In genomic region chr12:91833780-91834359, GRCh38 we compare ENCODE assay signal across 26 cellular contexts.
DNase-seq lines count a peak whose midpoint lies in the region; ATAC-seq, FAIRE-seq and TF ChIP-seq lines count a peak whose summit lies in the region.
"Had no signal": no experiment of that assay in that cellular context is flagged by ENCODE, and none has a peak within 500 bp of the region (broad histone marks: within the 10 kb centered on the region; RNA-seq: fewer than 3 reads in every experiment).

No MANE protein-coding gene starts in this region.

- H3K9ac ChIP-seq in fibroblast of lung (ENCODE audit: insufficient read depth, low read length): no peak overlapping the region

- intact Hi-C loops in testis (cut with DNase I; ENCODE audit: low total_unique reads): no loop called here

- no peak overlapping the region for H3K4me3 ChIP-seq in fibroblast of lung (replicated peaks in 1 of 4; ENCODE audit: control extremely low read depth in 1 of 4, insufficient read depth in 1 of 4, low read depth in 3 of 4, low read length in 4 of 4)
- no peak overlapping the region for H3K4me3 ChIP-seq in testis
- H3K4me3 ChIP-seq: gastroesophageal sphincter, lung, spleen, thyroid gland had no signal

- no peaks in the 10 kb centered on the region for H3K4me1 ChIP-seq in fibroblast of lung (ENCODE audit: control insufficient read depth, extremely low read depth, insufficient read depth, low read length)
- H3K4me1 ChIP-seq in testis: no peaks in the 10 kb centered on the region
- H3K4me1 ChIP-seq: gastroesophageal sphincter, spleen, thyroid gland had no signal

- no peak for DNase-seq in GM19239 (ENCODE audit: insufficient read length, low spot score)
- DNase-seq in NOMO-1 (lab: John Stamatoyannopoulos, UW; ENCODE audit: unreplicated experiment in 2 of 2): peak; percentile 56 to 74
- DNase-seq in fibroblast of lung (ENCODE audit: low read depth in 2 of 2): peak in 1 of 2 donors; percentile 16
- DNase-seq in testis: peak; percentile 14
- no peak for DNase-seq in activated effector memory CD4-positive, alpha-beta T cell treated with Interleukin-2 at 50 U/mL for 16 hours
- DNase-seq in DMS79 (lab: John Stamatoyannopoulos, UW): no peak
- DNase-seq: activated CD8-positive, alpha-beta memory T cell treated with anti-CD3 and anti-CD28 coated beads, Interleukin-2, amount 50 U/mL, for 4 hours; effector memory CD4-positive, alpha-beta T cell; HCEC 1CT; KBM-7; kidney; NCI-H2029; NCI-H226; NCI-H82; retina; spleen; stimulated activated CD4-positive, alpha-beta T cell treated with anti-CD3 and anti-CD28 coated beads, Interleukin-4, amount 100 ng/mL, for 1 hour; stimulated activated naive CD4-positive, alpha-beta T cell; T-helper 17 cell; thyroid gland had no signal

- no peaks in the 10 kb centered on the region for H4K20me1 ChIP-seq in fibroblast of lung (ENCODE audit: control insufficient read depth, extremely low read depth, insufficient read depth, low read length)

- no peak for ATAC-seq in GM18873 (IDR thresholded peaks at IDR 0.05; ENCODE audit: low FRiP score, unreplicated experiment)
- ATAC-seq: activated T-helper 17 cell treated with anti-CD3 and anti-CD28 coated beads, Interleukin-2, amount 50 U/mL, for 72 hours; esophagus mucosa; gastroesophageal sphincter; T-helper 17 cell had no signal

- peak; percentile 42 for FAIRE-seq in GM19239 (lab: Jason Lieb, UNC)
- FAIRE-seq: kidney had no signal

- no peaks in the 10 kb centered on the region for H3K36me3 ChIP-seq in fibroblast of lung (ENCODE audit: control insufficient read depth, insufficient read depth, low read length)
- H3K36me3 ChIP-seq in testis (ENCODE audit: low read depth, missing control alignments): no peaks in the 10 kb centered on the region
- H3K36me3 ChIP-seq: gastroesophageal sphincter, spleen, thyroid gland had no signal

- H3K27ac ChIP-seq in fibroblast of lung (ENCODE audit: insufficient read depth, low read length) (no peak overlapping the region), testis (peak overlapping the region in 1 of 2 donors; percentile 21)
- H3K27ac ChIP-seq: spleen, thyroid gland, VCaP had no signal

- TF ChIP-seq POLR2A in testis (IDR thresholded peaks at IDR 0.05): no peak

- H3K27me3 ChIP-seq in fibroblast of lung (ENCODE audit: control insufficient read depth, insufficient read depth, low read length) (no peaks in the 10 kb centered on the region), testis (no peaks in the 10 kb centered on the region)
- H3K27me3 ChIP-seq: gastroesophageal sphincter, spleen, thyroid gland had no signal

- WGBS in testis, 2 donors: 55 to 73% methylated on average over 3 of the region's 3 CpGs

- H3K9me3 ChIP-seq in fibroblast of lung (ENCODE audit: control insufficient read depth, insufficient read depth, low read depth, low read length) (no peaks in the 10 kb centered on the region), testis (no peaks in the 10 kb centered on the region)
- H3K9me3 ChIP-seq: gastroesophageal sphincter, spleen, thyroid gland had no signal

- no peak overlapping the region for H3K4me2 ChIP-seq in fibroblast of lung (ENCODE audit: extremely low read depth, insufficient read depth, low read length)

- TF ChIP-seq CTCF in fibroblast of lung (conservative IDR thresholded peaks at IDR 0.05 in 1 of 2, IDR thresholded peaks at IDR 0.05 in 1 of 2; ENCODE audit: low read depth in 1 of 2, low read length in 2 of 2): no peak
- TF ChIP-seq CTCF in testis (IDR thresholded peaks at IDR 0.05): no peak

- peak overlapping the region; percentile 39 for H2AFZ ChIP-seq in fibroblast of lung (ENCODE audit: low read length)

- H3K79me2 ChIP-seq in fibroblast of lung (ENCODE audit: control insufficient read depth, insufficient read depth, low read length): no peaks in the 10 kb centered on the region

Comparison
In these comparisons a context has a peak if more than half of its experiments do, and no peak if none do; other contexts are left out.
1. DNase-seq: peak in NOMO-1 (2 of 2) and testis (single experiment); none in GM19239 (single experiment), activated effector memory CD4-positive, alpha-beta T cell treated with Interleukin-2 at 50 U/mL for 16 hours (single experiment) and DMS79 (single experiment).